In genomic region chr3:105365536-105366301, GRCh38 we compare ENCODE assay signal across 8 cellular contexts. TPM values are rescaled to one million over a fixed set of nuclear protein-coding genes. Genes with fewer than 3 reads are reported as not detected.
DNase-seq lines count a peak whose midpoint lies in the region; ATAC-seq and TF ChIP-seq lines count a peak whose summit lies in the region.

No MANE protein-coding gene starts in this region.

- DNase-seq in COR-L47 (lab: John Stamatoyannopoulos, UW) (peak; percentile 76), left cardiac atrium (no peak), prostate gland (ENCODE audit: low spot score) (no peak), KBM-7 (no peak)
- no peak for DNase-seq in Jurkat, Clone E6-1 (ENCODE audit: low read depth, low spot score)
- DNase-seq in activated naive CD4-positive, alpha-beta T cell treated with anti-CD3 and anti-CD28 coated beads, Interleukin-2, amount 50 U/mL, for 16 hours = peak; percentile 9
- no peak for DNase-seq in stimulated activated CD4-positive, alpha-beta T cell treated with anti-CD3 and anti-CD28 coated beads, Interleukin-4, amount 100 ng/mL, for 4 hours

- intact Hi-C loops in left cardiac atrium (cut with DNase I) = loop anchor here in 1 of 2 donors (5.0 kb wide), 1 partner anchor 738 kb away; no protein-coding TSS in a partner anchor
- intact Hi-C loops in prostate gland (cut with DNase I) = no loop called here

- in situ Hi-C loops in KBM-7 (cut with MboI; ENCODE audit: low pct_unique_long_range_greater_than_20kb, low sequenced_read_pairs) = no loop called here

- TF ChIP-seq CTCF in prostate gland (IDR thresholded peaks at IDR 0.05) = no peak

- WGBS in prostate gland = 2% methylated on average over 24 of the region's 24 CpGs

- H3K36me3 ChIP-seq in prostate gland = no peaks in the 10 kb centered on the region

- H3K4me1 ChIP-seq in prostate gland (replicated peaks) = no peaks in the 10 kb centered on the region

- ATAC-seq in left cardiac atrium (peak; percentile 12 to 15), GM19452 (IDR thresholded peaks at IDR 0.05; ENCODE audit: unreplicated experiment) (no peak)

- H3K27ac ChIP-seq in prostate gland = peak overlapping the region; percentile 69 to 88

- no peak for TF ChIP-seq POLR2A in prostate gland (IDR thresholded peaks at IDR 0.05)

- H3K4me3 ChIP-seq in Jurkat, Clone E6-1 (ENCODE audit: low read length) = peak overlapping the region; percentile 76; the same call in 1 of the 2 replicates
- peak overlapping the region; percentile 51 to 70 for H3K4me3 ChIP-seq in prostate gland

- no peaks in the 10 kb centered on the region for H3K9me3 ChIP-seq in prostate gland

- H3K27me3 ChIP-seq in prostate gland (replicated peaks; ENCODE audit: insufficient read depth) = no peaks in the 10 kb centered on the region

RNA-seq across cellular contexts. Expression of gene ALCAM, which starts 1.0 kb away (rescaled TPM):
- polyA plus RNA-seq in Jurkat, Clone E6-1 (2012; ENCODE audit: insufficient read depth, insufficient read length) = 8.2 TPM
- total RNA-seq in left cardiac atrium (1 to 10 TPM; 5.8 to 7.4 TPM), prostate gland (10 to 100 TPM; 32.2 to 91.2 TPM)

Comparison
In these comparisons a context has a peak if more than half of its experiments do, and no peak if none do; other contexts are left out.
1. DNase-seq: peak in COR-L47 (single experiment) and activated naive CD4-positive, alpha-beta T cell treated with anti-CD3 and anti-CD28 coated beads, Interleukin-2, amount 50 U/mL, for 16 hours (single experiment); none in Jurkat, Clone E6-1 (single experiment), left cardiac atrium (single experiment), prostate gland (single experiment), stimulated activated CD4-positive, alpha-beta T cell treated with anti-CD3 and anti-CD28 coated beads, Interleukin-4, amount 100 ng/mL, for 4 hours (0 of 2) and KBM-7 (single experiment).